Comparison of ENCODE assay signal across 36 cellular contexts in the genomic region with DNA sequence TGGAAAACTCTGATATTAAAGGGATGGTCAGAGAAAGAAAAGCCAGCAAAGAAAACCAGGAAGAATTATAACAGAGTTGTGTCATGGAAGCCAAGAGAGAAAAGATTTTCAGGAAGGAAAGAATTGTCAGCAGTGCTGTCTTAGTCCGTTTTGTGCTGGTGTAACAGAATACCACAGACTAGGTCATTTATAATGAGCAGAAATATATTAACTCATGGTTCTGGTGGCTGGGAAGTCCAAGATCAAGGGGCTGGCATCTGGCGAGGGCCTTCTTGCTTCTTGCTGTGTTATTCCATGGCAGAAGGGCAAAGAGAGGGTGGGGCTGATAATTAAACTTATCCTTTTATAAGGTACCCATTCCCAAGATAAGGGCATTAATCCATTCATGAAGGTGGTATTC. TPM values are rescaled to one million over a fixed set of nuclear protein-coding genes. Genes with fewer than 3 reads are reported as not detected.
"Had no signal": no experiment of that assay in that cellular context is flagged by ENCODE, and none has a peak within 500 bp of the region (broad histone marks: within the 10 kb centered on the region; RNA-seq: fewer than 3 reads in every experiment).

No MANE protein-coding gene starts in this region.

- H3K27ac ChIP-seq: adrenal gland, body of pancreas, brain microvascular endothelial cell, breast epithelium, VCaP had no signal

- H3K4me1 ChIP-seq: adrenal gland, breast epithelium had no signal

- H3K36me3 ChIP-seq: adrenal gland, brain microvascular endothelial cell, breast epithelium had no signal

- H3K27me3 ChIP-seq: adrenal gland, body of pancreas, brain microvascular endothelial cell, breast epithelium had no signal

- DNase-seq: activated B cell treated with CpG ODN at 0.5 μM for 24 hours; activated CD4-positive, alpha-beta memory T cell treated with anti-CD3 and anti-CD28 coated beads for 36 hours; activated CD4-positive, alpha-beta T cell treated with anti-CD3 and anti-CD28 coated beads for 4 hours; activated CD4-positive, alpha-beta T cell treated with anti-CD3 and anti-CD28 coated beads, Interleukin-2, amount 10 ng/mL, durations not matched to agents 24 days and 14 days; activated CD4-positive, alpha-beta T cell treated with anti-CD3 and anti-CD28 coated beads, Interleukin-2, amount 50 U/mL, for 1 hour; activated CD4-positive, alpha-beta T cell treated with anti-CD3 and anti-CD28 coated beads, Interleukin-2, amount 50 U/mL, for 4 hours; activated CD4-positive, CD25-positive, alpha-beta regulatory T cell treated with anti-CD3 and anti-CD28 coated beads, Interleukin-2, amount 50 U/mL, for 72 hours; activated CD8-positive, alpha-beta memory T cell treated with anti-CD3 and anti-CD28 coated beads, Interleukin-2, amount 50 U/mL, for 4 hours; activated CD8-positive, alpha-beta T cell treated with anti-CD3 and anti-CD28 coated beads for 36 hours; activated effector memory CD4-positive, alpha-beta T cell treated with anti-CD3 and anti-CD28 coated beads, Interleukin-2, amount 50 U/mL, for 16 hours; activated gamma-delta T cell treated with Interleukin-2 at 50 U/mL for 16 hours; activated naive CD4-positive, alpha-beta T cell; activated naive CD4-positive, alpha-beta T cell treated with anti-CD3 and anti-CD28 coated beads for 36 hours; activated naive CD4-positive, alpha-beta T cell treated with anti-CD3 and anti-CD28 coated beads, Interleukin-2, amount 50 U/mL, for 16 hours; activated naive CD8-positive, alpha-beta T cell treated with anti-CD3 and anti-CD28 coated beads for 36 hours; activated T-cell treated with anti-CD3 and anti-CD28 coated beads for 4 hours; activated T-cell treated with anti-CD3 and anti-CD28 coated beads, Interleukin-2, amount 50 U/mL, for 1 hour; activated T-cell treated with anti-CD3 and anti-CD28 coated beads, Interleukin-2, amount 50 U/mL, for 4 hours; activated T-cell treated with anti-CD3 and anti-CD28 coated beads, Interleukin-2, amount 50 U/mL, for 72 hours; adrenal gland; amniotic stem cell; aorta; body of pancreas; brain microvascular endothelial cell; central memory CD4-positive, alpha-beta T cell; T-helper 1 cell; T-helper 2 cell; T-helper 9 cell had no signal

- H3K9me3 ChIP-seq: adrenal gland, body of pancreas, breast epithelium had no signal

- H3K4me3 ChIP-seq: adrenal gland, body of pancreas, breast epithelium had no signal

RNA-seq across cellular contexts. Expression of gene INHBE, which starts 6.4 kb away (rescaled TPM):
- total RNA-seq: activated T-helper 17 cell treated with anti-CD3 and anti-CD28 coated beads, Interleukin-2, amount 50 U/mL, for 72 hours; adrenal gland; aorta; body of pancreas; breast epithelium had no signal
- polyA plus RNA-seq: adrenal gland, aorta had no signal

RNA-seq across cellular contexts. Expression of gene GLI1, which starts 10.9 kb away (rescaled TPM):
- total RNA-seq: activated naive CD4-positive, alpha-beta T cell treated with anti-CD3 and anti-CD28 coated beads for 36 hours had no signal

RNA-seq across cellular contexts. Expression of gene INHBC, which starts 14.1 kb away (rescaled TPM):
- total RNA-seq: activated B cell treated with CpG ODN at 0.5 μM for 24 hours; activated CD4-positive, alpha-beta memory T cell treated with anti-CD3 and anti-CD28 coated beads for 36 hours; activated CD4-positive, alpha-beta T cell treated with anti-CD3 and anti-CD28 coated beads, Interleukin-2, amount 10 ng/mL, durations not matched to agents 24 days and 14 days; activated CD8-positive, alpha-beta memory T cell treated with anti-CD3 and anti-CD28 coated beads for 36 hours; activated naive CD4-positive, alpha-beta T cell treated with anti-CD3 and anti-CD28 coated beads for 36 hours; activated naive CD4-positive, alpha-beta T cell treated with anti-CD3 and anti-CD28 coated beads, Interleukin-2, amount 50 U/mL, for 72 hours; activated naive CD8-positive, alpha-beta T cell treated with anti-CD3 and anti-CD28 coated beads for 36 hours; activated T-cell treated with anti-CD3 and anti-CD28 coated beads, Interleukin-2, amount 50 U/mL, for 72 hours; activated T-helper 1 cell treated with anti-CD3 and anti-CD28 coated beads, Interleukin-12 subunit alpha, Interleukin-12 subunit beta, Interleukin-2, Interleukin-4 antibody, amounts not matched to agents 30 ng/mL and 10 ng/mL and 1 ng/mL, durations not matched to agents 14 hours and 24 hours and 36 hours; activated T-helper 17 cell treated with anti-CD3 and anti-CD28 coated beads, Interleukin-2, amount 50 U/mL, for 72 hours; adrenal gland; aorta; astrocyte; body of pancreas; breast epithelium; cardiac septum had no signal
- polyA plus RNA-seq: adrenal gland, aorta had no signal
